In the genomic region with DNA sequence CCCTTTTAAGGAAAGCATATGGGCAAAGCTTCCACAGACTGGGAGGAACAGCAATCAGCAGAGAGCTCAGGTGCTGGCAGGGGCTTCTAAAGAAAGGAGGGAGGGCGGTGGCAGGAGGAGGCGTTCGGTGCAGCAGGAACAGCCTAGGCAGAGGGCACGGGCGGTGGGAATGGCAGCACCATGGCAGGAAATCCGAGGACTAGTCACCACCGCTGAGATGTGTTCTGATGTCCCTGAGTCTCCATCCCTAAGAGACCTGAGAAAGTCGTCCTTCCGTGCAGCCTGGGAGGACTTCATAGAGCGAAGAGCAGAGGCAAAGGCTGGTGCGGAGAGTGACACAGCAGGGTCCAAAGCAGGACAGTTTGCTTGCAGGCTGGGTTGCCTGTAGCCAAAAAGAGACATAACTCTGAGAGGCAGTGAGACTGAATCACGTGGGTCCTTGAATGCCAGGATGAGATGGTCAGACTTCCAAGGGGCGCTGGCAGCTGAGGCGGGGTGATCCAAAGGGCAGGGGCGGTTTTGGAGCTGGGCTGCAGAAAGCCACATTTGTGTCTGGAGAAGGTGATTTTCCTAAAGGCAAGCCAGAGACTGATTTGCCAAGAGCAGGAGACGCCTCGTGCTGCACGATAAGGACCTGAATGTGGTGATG, we compare ENCODE assay signal across 1 cellular context.
TF ChIP-seq lines count a peak whose summit lies in the region.

No MANE protein-coding gene starts in this region.

TF ChIP-seq in HepG2, 621 proteins besides CTCF, POLR2A, EP300 and RAD21 (continued from another document and continues in another):
- TF ChIP-seq, protein P1, sequence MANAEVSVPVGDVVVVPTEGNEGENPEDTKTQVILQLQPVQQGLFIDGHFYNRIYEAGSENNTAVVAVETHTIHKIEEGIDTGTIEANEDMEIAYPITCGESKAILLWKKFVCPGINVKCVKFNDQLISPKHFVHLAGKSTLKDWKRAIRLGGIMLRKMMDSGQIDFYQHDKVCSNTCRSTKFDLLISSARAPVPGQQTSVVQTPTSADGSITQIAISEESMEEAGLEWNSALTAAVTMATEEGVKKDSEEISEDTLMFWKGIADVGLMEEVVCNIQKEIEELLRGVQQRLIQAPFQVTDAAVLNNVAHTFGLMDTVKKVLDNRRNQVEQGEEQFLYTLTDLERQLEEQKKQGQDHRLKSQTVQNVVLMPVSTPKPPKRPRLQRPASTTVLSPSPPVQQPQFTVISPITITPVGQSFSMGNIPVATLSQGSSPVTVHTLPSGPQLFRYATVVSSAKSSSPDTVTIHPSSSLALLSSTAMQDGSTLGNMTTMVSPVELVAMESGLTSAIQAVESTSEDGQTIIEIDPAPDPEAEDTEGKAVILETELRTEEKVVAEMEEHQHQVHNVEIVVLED (CRISPR knock-in tag; IDR thresholded peaks at IDR 0.05; ENCODE audit: borderline replicate concordance) = no peak
- no peak for TF ChIP-seq ZNF138 (CRISPR knock-in tag; IDR thresholded peaks at IDR 0.05; ENCODE audit: low read depth)
- TF ChIP-seq IKZF1 (IDR thresholded peaks at IDR 0.05) = no peak
- TF ChIP-seq, protein P2, sequence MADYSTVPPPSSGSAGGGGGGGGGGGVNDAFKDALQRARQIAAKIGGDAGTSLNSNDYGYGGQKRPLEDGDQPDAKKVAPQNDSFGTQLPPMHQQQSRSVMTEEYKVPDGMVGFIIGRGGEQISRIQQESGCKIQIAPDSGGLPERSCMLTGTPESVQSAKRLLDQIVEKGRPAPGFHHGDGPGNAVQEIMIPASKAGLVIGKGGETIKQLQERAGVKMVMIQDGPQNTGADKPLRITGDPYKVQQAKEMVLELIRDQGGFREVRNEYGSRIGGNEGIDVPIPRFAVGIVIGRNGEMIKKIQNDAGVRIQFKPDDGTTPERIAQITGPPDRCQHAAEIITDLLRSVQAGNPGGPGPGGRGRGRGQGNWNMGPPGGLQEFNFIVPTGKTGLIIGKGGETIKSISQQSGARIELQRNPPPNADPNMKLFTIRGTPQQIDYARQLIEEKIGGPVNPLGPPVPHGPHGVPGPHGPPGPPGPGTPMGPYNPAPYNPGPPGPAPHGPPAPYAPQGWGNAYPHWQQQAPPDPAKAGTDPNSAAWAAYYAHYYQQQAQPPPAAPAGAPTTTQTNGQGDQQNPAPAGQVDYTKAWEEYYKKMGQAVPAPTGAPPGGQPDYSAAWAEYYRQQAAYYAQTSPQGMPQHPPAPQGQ (CRISPR knock-in tag; IDR thresholded peaks at IDR 0.05; ENCODE audit: borderline replicate concordance) = no peak
- TF ChIP-seq, protein P3, sequence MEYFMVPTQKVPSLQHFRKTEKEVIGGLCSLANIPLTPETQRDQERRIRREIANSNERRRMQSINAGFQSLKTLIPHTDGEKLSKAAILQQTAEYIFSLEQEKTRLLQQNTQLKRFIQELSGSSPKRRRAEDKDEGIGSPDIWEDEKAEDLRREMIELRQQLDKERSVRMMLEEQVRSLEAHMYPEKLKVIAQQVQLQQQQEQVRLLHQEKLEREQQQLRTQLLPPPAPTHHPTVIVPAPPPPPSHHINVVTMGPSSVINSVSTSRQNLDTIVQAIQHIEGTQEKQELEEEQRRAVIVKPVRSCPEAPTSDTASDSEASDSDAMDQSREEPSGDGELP (IDR thresholded peaks at IDR 0.05; ENCODE audit: borderline replicate concordance, low read depth) = no peak
- no peak for TF ChIP-seq FOXC1 (CRISPR knock-in tag; IDR thresholded peaks at IDR 0.05; ENCODE audit: borderline replicate concordance)
- TF ChIP-seq, protein P4, sequence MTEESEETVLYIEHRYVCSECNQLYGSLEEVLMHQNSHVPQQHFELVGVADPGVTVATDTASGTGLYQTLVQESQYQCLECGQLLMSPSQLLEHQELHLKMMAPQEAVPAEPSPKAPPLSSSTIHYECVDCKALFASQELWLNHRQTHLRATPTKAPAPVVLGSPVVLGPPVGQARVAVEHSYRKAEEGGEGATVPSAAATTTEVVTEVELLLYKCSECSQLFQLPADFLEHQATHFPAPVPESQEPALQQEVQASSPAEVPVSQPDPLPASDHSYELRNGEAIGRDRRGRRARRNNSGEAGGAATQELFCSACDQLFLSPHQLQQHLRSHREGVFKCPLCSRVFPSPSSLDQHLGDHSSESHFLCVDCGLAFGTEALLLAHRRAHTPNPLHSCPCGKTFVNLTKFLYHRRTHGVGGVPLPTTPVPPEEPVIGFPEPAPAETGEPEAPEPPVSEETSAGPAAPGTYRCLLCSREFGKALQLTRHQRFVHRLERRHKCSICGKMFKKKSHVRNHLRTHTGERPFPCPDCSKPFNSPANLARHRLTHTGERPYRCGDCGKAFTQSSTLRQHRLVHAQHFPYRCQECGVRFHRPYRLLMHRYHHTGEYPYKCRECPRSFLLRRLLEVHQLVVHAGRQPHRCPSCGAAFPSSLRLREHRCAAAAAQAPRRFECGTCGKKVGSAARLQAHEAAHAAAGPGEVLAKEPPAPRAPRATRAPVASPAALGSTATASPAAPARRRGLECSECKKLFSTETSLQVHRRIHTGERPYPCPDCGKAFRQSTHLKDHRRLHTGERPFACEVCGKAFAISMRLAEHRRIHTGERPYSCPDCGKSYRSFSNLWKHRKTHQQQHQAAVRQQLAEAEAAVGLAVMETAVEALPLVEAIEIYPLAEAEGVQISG (CRISPR knock-in tag; IDR thresholded peaks at IDR 0.05) = 0 out of 2 replicates have a peak, but pooled peaks have one; percentile 49
- no peak for TF ChIP-seq SALL2 (CRISPR knock-in tag; IDR thresholded peaks at IDR 0.05)
- TF ChIP-seq HNRNPUL1 (IDR thresholded peaks at IDR 0.05; ENCODE audit: low read depth, low read length) = no peak
- TF ChIP-seq, protein P5, sequence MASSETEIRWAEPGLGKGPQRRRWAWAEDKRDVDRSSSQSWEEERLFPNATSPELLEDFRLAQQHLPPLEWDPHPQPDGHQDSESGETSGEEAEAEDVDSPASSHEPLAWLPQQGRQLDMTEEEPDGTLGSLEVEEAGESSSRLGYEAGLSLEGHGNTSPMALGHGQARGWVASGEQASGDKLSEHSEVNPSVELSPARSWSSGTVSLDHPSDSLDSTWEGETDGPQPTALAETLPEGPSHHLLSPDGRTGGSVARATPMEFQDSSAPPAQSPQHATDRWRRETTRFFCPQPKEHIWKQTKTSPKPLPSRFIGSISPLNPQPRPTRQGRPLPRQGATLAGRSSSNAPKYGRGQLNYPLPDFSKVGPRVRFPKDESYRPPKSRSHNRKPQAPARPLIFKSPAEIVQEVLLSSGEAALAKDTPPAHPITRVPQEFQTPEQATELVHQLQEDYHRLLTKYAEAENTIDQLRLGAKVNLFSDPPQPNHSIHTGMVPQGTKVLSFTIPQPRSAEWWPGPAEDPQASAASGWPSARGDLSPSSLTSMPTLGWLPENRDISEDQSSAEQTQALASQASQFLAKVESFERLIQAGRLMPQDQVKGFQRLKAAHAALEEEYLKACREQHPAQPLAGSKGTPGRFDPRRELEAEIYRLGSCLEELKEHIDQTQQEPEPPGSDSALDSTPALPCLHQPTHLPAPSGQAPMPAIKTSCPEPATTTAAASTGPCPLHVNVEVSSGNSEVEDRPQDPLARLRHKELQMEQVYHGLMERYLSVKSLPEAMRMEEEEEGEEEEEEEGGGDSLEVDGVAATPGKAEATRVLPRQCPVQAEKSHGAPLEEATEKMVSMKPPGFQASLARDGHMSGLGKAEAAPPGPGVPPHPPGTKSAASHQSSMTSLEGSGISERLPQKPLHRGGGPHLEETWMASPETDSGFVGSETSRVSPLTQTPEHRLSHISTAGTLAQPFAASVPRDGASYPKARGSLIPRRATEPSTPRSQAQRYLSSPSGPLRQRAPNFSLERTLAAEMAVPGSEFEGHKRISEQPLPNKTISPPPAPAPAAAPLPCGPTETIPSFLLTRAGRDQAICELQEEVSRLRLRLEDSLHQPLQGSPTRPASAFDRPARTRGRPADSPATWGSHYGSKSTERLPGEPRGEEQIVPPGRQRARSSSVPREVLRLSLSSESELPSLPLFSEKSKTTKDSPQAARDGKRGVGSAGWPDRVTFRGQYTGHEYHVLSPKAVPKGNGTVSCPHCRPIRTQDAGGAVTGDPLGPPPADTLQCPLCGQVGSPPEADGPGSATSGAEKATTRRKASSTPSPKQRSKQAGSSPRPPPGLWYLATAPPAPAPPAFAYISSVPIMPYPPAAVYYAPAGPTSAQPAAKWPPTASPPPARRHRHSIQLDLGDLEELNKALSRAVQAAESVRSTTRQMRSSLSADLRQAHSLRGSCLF (CRISPR knock-in tag; IDR thresholded peaks at IDR 0.05; ENCODE audit: borderline replicate concordance) = no peak
- TF ChIP-seq AKAP8 (CRISPR knock-in tag; IDR thresholded peaks at IDR 0.05) = peak; percentile 92
- 0 out of 2 replicates have a peak, but pooled peaks have one; percentile 17 for TF ChIP-seq GTF3A (CRISPR knock-in tag; conservative IDR thresholded peaks at IDR 0.05)
- TF ChIP-seq ZNF772 (CRISPR knock-in tag; IDR thresholded peaks at IDR 0.05) = no peak
- TF ChIP-seq NCOA1 (CRISPR knock-in tag; IDR thresholded peaks at IDR 0.05) = no peak
- 0 out of 2 replicates have a peak, but pooled peaks have one; percentile 8 for TF ChIP-seq RARA (CRISPR knock-in tag; IDR thresholded peaks at IDR 0.05)
- TF ChIP-seq ZNF850 (CRISPR knock-in tag; conservative IDR thresholded peaks at IDR 0.05) = no peak
- TF ChIP-seq, protein P6, sequence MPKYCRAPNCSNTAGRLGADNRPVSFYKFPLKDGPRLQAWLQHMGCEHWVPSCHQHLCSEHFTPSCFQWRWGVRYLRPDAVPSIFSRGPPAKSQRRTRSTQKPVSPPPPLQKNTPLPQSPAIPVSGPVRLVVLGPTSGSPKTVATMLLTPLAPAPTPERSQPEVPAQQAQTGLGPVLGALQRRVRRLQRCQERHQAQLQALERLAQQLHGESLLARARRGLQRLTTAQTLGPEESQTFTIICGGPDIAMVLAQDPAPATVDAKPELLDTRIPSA (CRISPR knock-in tag; IDR thresholded peaks at IDR 0.05; ENCODE audit: borderline replicate concordance) = no peak
- no peak for TF ChIP-seq PRPF4 (IDR thresholded peaks at IDR 0.05; ENCODE audit: low read depth, low read length, poor library complexity, severe bottlenecking)
- TF ChIP-seq, protein P7, sequence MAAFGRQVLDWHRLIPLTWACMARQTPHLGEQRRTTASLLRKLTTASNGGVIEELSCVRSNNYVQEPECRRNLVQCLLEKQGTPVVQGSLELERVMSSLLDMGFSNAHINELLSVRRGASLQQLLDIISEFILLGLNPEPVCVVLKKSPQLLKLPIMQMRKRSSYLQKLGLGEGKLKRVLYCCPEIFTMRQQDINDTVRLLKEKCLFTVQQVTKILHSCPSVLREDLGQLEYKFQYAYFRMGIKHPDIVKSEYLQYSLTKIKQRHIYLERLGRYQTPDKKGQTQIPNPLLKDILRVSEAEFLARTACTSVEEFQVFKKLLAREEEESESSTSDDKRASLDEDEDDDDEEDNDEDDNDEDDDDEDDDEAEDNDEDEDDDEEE (CRISPR knock-in tag; IDR thresholded peaks at IDR 0.05) = peak; percentile 70; the same call in 1 of the 2 replicates
- no peak for TF ChIP-seq ARNT2 (CRISPR knock-in tag; IDR thresholded peaks at IDR 0.05; ENCODE audit: low read depth)
- no peak for TF ChIP-seq MAFG (CRISPR knock-in tag; IDR thresholded peaks at IDR 0.05)
- no peak for TF ChIP-seq ZSCAN20 (CRISPR knock-in tag; IDR thresholded peaks at IDR 0.05; ENCODE audit: borderline replicate concordance)
- TF ChIP-seq HDAC6 (IDR thresholded peaks at IDR 0.05; ENCODE audit: low read depth, low read length) = no peak
- TF ChIP-seq, protein P8, sequence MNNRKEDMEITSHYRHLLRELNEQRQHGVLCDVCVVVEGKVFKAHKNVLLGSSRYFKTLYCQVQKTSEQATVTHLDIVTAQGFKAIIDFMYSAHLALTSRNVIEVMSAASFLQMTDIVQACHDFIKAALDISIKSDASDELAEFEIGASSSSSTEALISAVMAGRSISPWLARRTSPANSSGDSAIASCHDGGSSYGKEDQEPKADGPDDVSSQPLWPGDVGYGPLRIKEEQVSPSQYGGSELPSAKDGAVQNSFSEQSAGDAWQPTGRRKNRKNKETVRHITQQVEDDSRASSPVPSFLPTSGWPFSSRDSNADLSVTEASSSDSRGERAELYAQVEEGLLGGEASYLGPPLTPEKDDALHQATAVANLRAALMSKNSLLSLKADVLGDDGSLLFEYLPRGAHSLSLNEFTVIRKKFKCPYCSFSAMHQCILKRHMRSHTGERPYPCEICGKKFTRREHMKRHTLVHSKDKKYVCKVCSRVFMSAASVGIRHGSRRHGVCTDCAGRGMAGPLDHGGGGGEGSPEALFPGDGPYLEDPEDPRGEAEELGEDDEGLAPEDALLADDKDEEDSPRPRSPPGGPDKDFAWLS (CRISPR knock-in tag; IDR thresholded peaks at IDR 0.05; ENCODE audit: borderline replicate concordance) = no peak
- TF ChIP-seq ZFP82 (CRISPR knock-in tag; IDR thresholded peaks at IDR 0.05; ENCODE audit: borderline replicate concordance) = no peak
- TF ChIP-seq, protein P9, sequence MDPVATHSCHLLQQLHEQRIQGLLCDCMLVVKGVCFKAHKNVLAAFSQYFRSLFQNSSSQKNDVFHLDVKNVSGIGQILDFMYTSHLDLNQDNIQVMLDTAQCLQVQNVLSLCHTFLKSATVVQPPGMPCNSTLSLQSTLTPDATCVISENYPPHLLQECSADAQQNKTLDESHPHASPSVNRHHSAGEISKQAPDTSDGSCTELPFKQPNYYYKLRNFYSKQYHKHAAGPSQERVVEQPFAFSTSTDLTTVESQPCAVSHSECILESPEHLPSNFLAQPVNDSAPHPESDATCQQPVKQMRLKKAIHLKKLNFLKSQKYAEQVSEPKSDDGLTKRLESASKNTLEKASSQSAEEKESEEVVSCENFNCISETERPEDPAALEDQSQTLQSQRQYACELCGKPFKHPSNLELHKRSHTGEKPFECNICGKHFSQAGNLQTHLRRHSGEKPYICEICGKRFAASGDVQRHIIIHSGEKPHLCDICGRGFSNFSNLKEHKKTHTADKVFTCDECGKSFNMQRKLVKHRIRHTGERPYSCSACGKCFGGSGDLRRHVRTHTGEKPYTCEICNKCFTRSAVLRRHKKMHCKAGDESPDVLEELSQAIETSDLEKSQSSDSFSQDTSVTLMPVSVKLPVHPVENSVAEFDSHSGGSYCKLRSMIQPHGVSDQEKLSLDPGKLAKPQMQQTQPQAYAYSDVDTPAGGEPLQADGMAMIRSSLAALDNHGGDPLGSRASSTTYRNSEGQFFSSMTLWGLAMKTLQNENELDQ (CRISPR knock-in tag; IDR thresholded peaks at IDR 0.05; ENCODE audit: borderline replicate concordance) = no peak
- no peak for TF ChIP-seq MZF1 (CRISPR knock-in tag; IDR thresholded peaks at IDR 0.05; ENCODE audit: borderline replicate concordance)
- peak; percentile 28; the same call in 1 of the 2 replicates for TF ChIP-seq ZIK1 (CRISPR knock-in tag; IDR thresholded peaks at IDR 0.05; ENCODE audit: borderline replicate concordance, low read depth)
- no peak for TF ChIP-seq ZNF460 (CRISPR knock-in tag; IDR thresholded peaks at IDR 0.05; ENCODE audit: borderline replicate concordance)
- no peak for TF ChIP-seq ZNF350 (CRISPR knock-in tag; IDR thresholded peaks at IDR 0.05; ENCODE audit: borderline replicate concordance, low read depth)
- TF ChIP-seq, protein P10, sequence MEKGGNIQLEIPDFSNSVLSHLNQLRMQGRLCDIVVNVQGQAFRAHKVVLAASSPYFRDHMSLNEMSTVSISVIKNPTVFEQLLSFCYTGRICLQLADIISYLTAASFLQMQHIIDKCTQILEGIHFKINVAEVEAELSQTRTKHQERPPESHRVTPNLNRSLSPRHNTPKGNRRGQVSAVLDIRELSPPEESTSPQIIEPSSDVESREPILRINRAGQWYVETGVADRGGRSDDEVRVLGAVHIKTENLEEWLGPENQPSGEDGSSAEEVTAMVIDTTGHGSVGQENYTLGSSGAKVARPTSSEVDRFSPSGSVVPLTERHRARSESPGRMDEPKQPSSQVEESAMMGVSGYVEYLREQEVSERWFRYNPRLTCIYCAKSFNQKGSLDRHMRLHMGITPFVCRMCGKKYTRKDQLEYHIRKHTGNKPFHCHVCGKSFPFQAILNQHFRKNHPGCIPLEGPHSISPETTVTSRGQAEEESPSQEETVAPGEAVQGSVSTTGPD (CRISPR knock-in tag; IDR thresholded peaks at IDR 0.05) = no peak
- no peak for TF ChIP-seq HOXA9 (CRISPR knock-in tag; IDR thresholded peaks at IDR 0.05; ENCODE audit: borderline replicate concordance)
- no peak for TF ChIP-seq CREM (IDR thresholded peaks at IDR 0.05)
- TF ChIP-seq CREM (CRISPR knock-in tag; IDR thresholded peaks at IDR 0.05) = no peak
- no peak for TF ChIP-seq ZNF546 (CRISPR knock-in tag; conservative IDR thresholded peaks at IDR 0.05)
- TF ChIP-seq RFX3 (CRISPR knock-in tag; IDR thresholded peaks at IDR 0.05) = no peak
- 0 out of 2 replicates have a peak, but pooled peaks have one; percentile 26 for TF ChIP-seq ZNF292 (CRISPR knock-in tag; IDR thresholded peaks at IDR 0.05; ENCODE audit: borderline replicate concordance, low read depth)
